ENCODE assay signal across 10 cellular contexts in the genomic region with DNA sequence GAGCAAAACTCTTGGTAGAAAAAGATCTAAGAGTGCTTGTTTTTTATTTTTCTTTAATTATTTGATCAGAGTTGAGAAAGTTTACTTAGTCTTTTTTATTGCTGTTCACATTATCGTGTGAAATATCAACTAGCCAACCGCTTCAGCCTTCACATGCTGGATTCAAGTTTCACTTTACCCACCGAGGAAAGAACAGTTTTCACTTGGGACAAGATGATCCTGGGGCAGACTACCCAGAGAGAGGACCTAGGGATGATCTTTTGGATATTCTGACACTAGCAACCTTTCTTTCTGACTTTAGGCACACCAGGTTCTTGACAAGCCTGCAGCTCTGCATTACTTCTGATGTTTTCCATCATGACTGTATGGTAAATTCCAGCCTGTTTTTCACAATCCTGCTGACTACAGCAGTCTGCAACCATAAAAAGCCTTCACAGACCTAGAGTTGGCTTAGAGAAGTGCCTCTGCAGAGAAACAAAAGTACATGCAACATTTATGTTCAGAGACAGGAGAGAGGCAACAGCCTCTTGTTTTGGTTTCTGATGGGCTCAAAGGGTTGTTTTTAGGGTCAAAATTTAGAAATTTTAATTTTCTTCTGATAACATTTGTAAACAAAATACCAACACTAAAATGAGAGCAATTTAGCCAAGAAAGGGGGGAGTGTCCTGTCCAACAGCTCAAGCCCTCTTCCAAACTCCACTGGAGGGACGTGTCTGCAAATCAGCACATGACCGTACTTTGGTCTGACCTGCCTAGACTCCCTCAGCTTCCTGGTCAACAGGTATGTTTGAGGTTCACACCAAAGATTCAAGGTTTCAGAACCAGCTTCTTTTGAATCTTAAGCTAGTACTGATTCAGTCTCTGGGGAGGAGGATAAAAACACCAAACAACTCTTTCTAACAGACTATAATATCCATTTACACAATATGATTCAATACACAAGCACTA. TPM values are rescaled to one million over a fixed set of nuclear protein-coding genes. Genes with fewer than 3 reads are reported as not detected.
DNase-seq lines count a peak whose midpoint lies in the region; ATAC-seq and TF ChIP-seq lines count a peak whose summit lies in the region.
"Had no signal": no experiment of that assay in that cellular context is flagged by ENCODE, and none has a peak within 500 bp of the region (broad histone marks: within the 10 kb centered on the region; RNA-seq: fewer than 3 reads in every experiment).

No MANE protein-coding gene starts in this region.

- TF ChIP-seq CTCF in SK-N-SH (IDR thresholded peaks at IDR 0.05) (no peak), foreskin fibroblast (IDR thresholded peaks at IDR 0.05; ENCODE audit: low read depth, low read length) (no peak)

- H3K79me1 ChIP-seq in neuronal stem cell (ENCODE audit: low read depth, low read length) (no peaks in the 10 kb centered on the region), trophoblast cell (ENCODE audit: low read length) (no peaks in the 10 kb centered on the region)

- H3K4me2 ChIP-seq in SK-N-SH: peak overlapping the region; percentile 55
- no peak overlapping the region for H3K4me2 ChIP-seq in neuronal stem cell (ENCODE audit: insufficient read depth, low read length, poor library complexity, severe bottlenecking)
- H3K4me2 ChIP-seq in trophoblast cell (ENCODE audit: low read length): no peak overlapping the region

- DNase-seq in AG08395 (ENCODE audit: low spot score) (peak; percentile 57), SK-N-SH (no peak), foreskin fibroblast (peak in 1 of 2 donors; percentile 71), neuronal stem cell (ENCODE audit: low spot score) (no peak), trophoblast cell (no peak), activated T-cell treated with anti-CD3 and anti-CD28 coated beads for 4 hours (no peak)
- no peak for DNase-seq in stimulated activated naive CD4-positive, alpha-beta T cell treated with Interleukin-2 at 50 U/mL for 16 hours (lab: John Stamatoyannopoulos, UW)
- DNase-seq: activated CD4-positive, CD25-positive, alpha-beta regulatory T cell; CD4-positive, CD25-positive, alpha-beta regulatory T cell had no signal

- no peaks in the 10 kb centered on the region for H3F3A ChIP-seq in SK-N-SH (replicated peaks; ENCODE audit: insufficient read depth)

- CTCF ChIA-PET in SK-N-SH (lab: Yijun Ruan, JAX): interaction anchor here (1.1 to 1.5 kb wide), 2 partner anchors 22 to 33 kb away, joined by 3 read pairs; no protein-coding TSS in a partner anchor

- no peak for TF ChIP-seq RAD21 in SK-N-SH (IDR thresholded peaks at IDR 0.05; ENCODE audit: low read length)

- H2BK120ac ChIP-seq in neuronal stem cell (ENCODE audit: low read depth, low read length): no peak overlapping the region
- H2BK120ac ChIP-seq in trophoblast cell (ENCODE audit: insufficient read depth, low read length, poor library complexity): no peak overlapping the region

- POLR2A ChIA-PET in SK-N-SH (lab: Yijun Ruan, JAX): no interaction called here

- TF ChIP-seq EP300 in SK-N-SH (IDR thresholded peaks at IDR 0.05; ENCODE audit: borderline replicate concordance in 1 of 2, low read depth in 1 of 2, low read length in 1 of 2): no peak

- 74% methylated on average over 5 of the region's 5 CpGs for whole genome bisulfite sequencing in SK-N-SH (ENCODE audit: low lambda C conversion rate)
- WGBS in neuronal stem cell (ENCODE audit: extremely low coverage in 2 of 2, insufficient read length in 2 of 2, insufficient replicate concordance in 1 of 2), 2 donors: no CpG with 5 or more reads among the region's 5 CpGs
- WGBS in trophoblast cell (ENCODE audit: extremely low coverage, insufficient coverage, insufficient read length): no CpG with 5 or more reads among the region's 5 CpGs

- H2AK5ac ChIP-seq in neuronal stem cell (ENCODE audit: low read depth, low read length): no peak overlapping the region
- H2AK5ac ChIP-seq in trophoblast cell (ENCODE audit: low read length): no peak overlapping the region

- peak overlapping the region; percentile 12 to 41; a peak in 2 of 4 replicates for H3K4me3 ChIP-seq in SK-N-SH (ENCODE audit: low read depth in 2 of 2, low read length in 1 of 2)
- peak overlapping the region; percentile 42 to 63 for H3K4me3 ChIP-seq in foreskin fibroblast (ENCODE audit: low read depth in 1 of 2, low read length in 2 of 2)
- H3K4me3 ChIP-seq in neuronal stem cell (ENCODE audit: low read length in 2 of 2): no peak overlapping the region
- H3K4me3 ChIP-seq in trophoblast cell (ENCODE audit: low read depth, low read length): no peak overlapping the region

- H2BK12ac ChIP-seq in neuronal stem cell (ENCODE audit: low read length) (no peak overlapping the region), trophoblast cell (ENCODE audit: low read length) (no peak overlapping the region)

- H3K4ac ChIP-seq in neuronal stem cell (ENCODE audit: low read length) (no peak overlapping the region), trophoblast cell (ENCODE audit: low read depth, low read length) (no peak overlapping the region)

- no peak overlapping the region for H2BK15ac ChIP-seq in neuronal stem cell (ENCODE audit: low read length)

- H2AFZ ChIP-seq in SK-N-SH (ENCODE audit: low read depth) (peak overlapping the region; percentile 14), neuronal stem cell (ENCODE audit: low read length) (peak overlapping the region; percentile 52), trophoblast cell (ENCODE audit: insufficient read depth, low read length, poor library complexity) (no peak overlapping the region)

- H3K23ac ChIP-seq in neuronal stem cell (ENCODE audit: low read depth, low read length, poor library complexity) (no peak overlapping the region), trophoblast cell (ENCODE audit: low read length) (no peak overlapping the region)

- H3K9me3 ChIP-seq in SK-N-SH: no peaks in the 10 kb centered on the region
- H3K9me3 ChIP-seq in neuronal stem cell (replicated peaks in 1 of 2; ENCODE audit: control insufficient read depth in 2 of 2, insufficient read depth in 1 of 2, low read depth in 1 of 2, low read length in 2 of 2): no peaks in the 10 kb centered on the region
- H3K9me3 ChIP-seq in trophoblast cell (ENCODE audit: insufficient read depth, low read depth, low read length): no peaks in the 10 kb centered on the region

- H3K36me3 ChIP-seq in SK-N-SH (replicated peaks in 1 of 2; ENCODE audit: control insufficient read depth in 1 of 2, insufficient read depth in 2 of 2, low read length in 1 of 2) (no peaks in the 10 kb centered on the region), neuronal stem cell (replicated peaks in 1 of 2; ENCODE audit: control insufficient read depth in 2 of 2, insufficient read depth in 2 of 2, low read length in 2 of 2) (no peaks in the 10 kb centered on the region), trophoblast cell (ENCODE audit: control insufficient read depth in 1 of 2, insufficient read depth in 2 of 2, low read length in 2 of 2) (no peaks in the 10 kb centered on the region)

- H3K18ac ChIP-seq in neuronal stem cell (ENCODE audit: low read length): no peak overlapping the region
- no peak overlapping the region for H3K18ac ChIP-seq in trophoblast cell (ENCODE audit: low read length)

- H3K27ac ChIP-seq in SK-N-SH (ENCODE audit: low read depth in 2 of 2, low read length in 1 of 2): peak overlapping the region in 1 of 2 experiments; percentile 20; a peak in 2 of 4 replicates
- no peak overlapping the region for H3K27ac ChIP-seq in neuronal stem cell (replicated peaks; ENCODE audit: low read length)
- no peak overlapping the region for H3K27ac ChIP-seq in trophoblast cell (ENCODE audit: low read depth, low read length)

- H4K91ac ChIP-seq in neuronal stem cell (ENCODE audit: low read depth, low read length, poor library complexity) (no peak overlapping the region), trophoblast cell (ENCODE audit: low read depth, low read length) (no peak overlapping the region)

- H2BK5ac ChIP-seq in neuronal stem cell (ENCODE audit: low read length) (no peak overlapping the region), trophoblast cell (ENCODE audit: low read depth, low read length, poor library complexity) (no peak overlapping the region)

- H3K79me2 ChIP-seq in SK-N-SH (ENCODE audit: insufficient read depth) (no peaks in the 10 kb centered on the region), trophoblast cell (ENCODE audit: control insufficient read depth, insufficient read depth, low read length, poor library complexity) (no peaks in the 10 kb centered on the region)

- H4K8ac ChIP-seq in neuronal stem cell (ENCODE audit: low read depth, low read length) (no peak overlapping the region), trophoblast cell (ENCODE audit: low read depth, low read length) (no peak overlapping the region)

- ATAC-seq in GM18502 (IDR thresholded peaks at IDR 0.05; ENCODE audit: poor library complexity, unreplicated experiment): no peak

- no peaks in the 10 kb centered on the region for H3K27me3 ChIP-seq in SK-N-SH (ENCODE audit: insufficient read depth)
- no peaks in the 10 kb centered on the region for H3K27me3 ChIP-seq in neuronal stem cell (ENCODE audit: control insufficient read depth in 3 of 3, insufficient read depth in 3 of 3, low read depth in 1 of 3, low read length in 3 of 3)
- no peaks in the 10 kb centered on the region for H3K27me3 ChIP-seq in trophoblast cell (ENCODE audit: insufficient read depth, low read length)

- H3K9me2 ChIP-seq in SK-N-SH: no peaks in the 10 kb centered on the region

- H3K4me1 ChIP-seq in SK-N-SH (ENCODE audit: control insufficient read depth in 1 of 2, insufficient read depth in 2 of 2, low read depth in 1 of 2, low read length in 1 of 2): peaks cover 0 to 7% of the 10 kb centered on the region in 2 experiments; a peak in 2 of 4 replicates
- peaks cover 0 to 3% of the 10 kb centered on the region in 2 donors for H3K4me1 ChIP-seq in neuronal stem cell (ENCODE audit: control insufficient read depth in 2 of 2, insufficient read depth in 1 of 2, low read depth in 1 of 2, low read length in 2 of 2)
- H3K4me1 ChIP-seq in trophoblast cell (ENCODE audit: control insufficient read depth in 1 of 2, insufficient read depth in 2 of 2, low read length in 2 of 2): peaks cover 0 to 2% of the 10 kb centered on the region in 2 experiments

- H3K9ac ChIP-seq in SK-N-SH (no peak overlapping the region; the same call in 1 of the 2 replicates), neuronal stem cell (ENCODE audit: low read depth, low read length, poor library complexity) (no peak overlapping the region), trophoblast cell (ENCODE audit: low read length) (no peak overlapping the region)

- H3K14ac ChIP-seq in neuronal stem cell (ENCODE audit: low read length) (no peak overlapping the region), trophoblast cell (ENCODE audit: low read length) (no peak overlapping the region)

- H4K20me1 ChIP-seq in SK-N-SH (ENCODE audit: insufficient read depth): no peaks in the 10 kb centered on the region

- no peak overlapping the region for H4K12ac ChIP-seq in trophoblast cell (ENCODE audit: low read depth, low read length)

TF ChIP-seq in SK-N-SH, 30 proteins besides CTCF, POLR2A, EP300 and RAD21 (continues in another document):
- TF ChIP-seq NFIC (IDR thresholded peaks at IDR 0.05; ENCODE audit: borderline replicate concordance): no peak
- TF ChIP-seq GABPA (IDR thresholded peaks at IDR 0.05; ENCODE audit: low read depth): no peak

RNA-seq across cellular contexts. Expression of a gene that starts 0.9 kb away (rescaled TPM):
- 5.1 and 8.4 TPM in 2 replicates for polyA plus RNA-seq in SK-N-SH (2012; rRNA removed)
- polyA plus RNA-seq in SK-N-SH (2012; cell fraction: cytosol; rRNA removed): 10.0 and 10.1 TPM in 2 replicates
- polyA plus RNA-seq in SK-N-SH (2012; cell fraction: nucleus; rRNA removed): 6.8 and 10.8 TPM in 2 replicates
- polyA plus RNA-seq in neuronal stem cell (2013, experiment 1 of 2): 0.24 TPM
- 0.42 TPM for polyA plus RNA-seq in neuronal stem cell (2013, experiment 2 of 2)
- 2.7 and 3.2 TPM in 2 replicates for polyA plus RNA-seq in trophoblast cell (2013)

Comparison
In these comparisons a context has a peak if more than half of its experiments do, and no peak if none do; other contexts are left out.
1. H3K4me3 ChIP-seq: peak in SK-N-SH (2 of 2) and foreskin fibroblast (2 of 2); none in neuronal stem cell (0 of 2) and trophoblast cell (single experiment).